35 cellular contexts compared by ENCODE assay signal in genomic region chr11:12301379-12301778, GRCh38.
"Had no signal": no experiment of that assay in that cellular context is flagged by ENCODE, and none has a peak within 500 bp of the region (broad histone marks: within the 10 kb centered on the region; RNA-seq: fewer than 3 reads in every experiment).

No MANE protein-coding gene starts in this region.

- H3K4me1 Mint-ChIP-seq: activated CD8-positive, alpha-beta memory T cell treated with anti-CD3 and anti-CD28 coated beads, Interleukin-2, amount 10 ng/mL, durations not matched to agents 7 days and 5 days; activated naive CD4-positive, alpha-beta T cell treated with anti-CD3 and anti-CD28 coated beads, Interleukin-2, amount 10 ng/mL, durations not matched to agents 7 days and 5 days; activated naive CD8-positive, alpha-beta T cell treated with anti-CD3 and anti-CD28 coated beads, Interleukin-2, amount 10 ng/mL, durations not matched to agents 7 days and 5 days; central memory CD8-positive, alpha-beta T cell; endodermal cell; T-helper 17 cell had no signal

- FAIRE-seq: astrocyte, bronchial epithelial cell, frontal cortex had no signal

- H3K27me3 ChIP-seq: brain microvascular endothelial cell had no signal

- H3K36me3 ChIP-seq: brain microvascular endothelial cell had no signal

- H3K4me3 Mint-ChIP-seq: activated CD4-positive, alpha-beta memory T cell treated with anti-CD3 and anti-CD28 coated beads for 36 hours; activated CD8-positive, alpha-beta memory T cell treated with anti-CD3 and anti-CD28 coated beads, Interleukin-2, amount 10 ng/mL, durations not matched to agents 7 days and 5 days; activated CD8-positive, alpha-beta T cell treated with anti-CD3 and anti-CD28 coated beads, Interleukin-2, amount 10 ng/mL, durations not matched to agents 7 days and 5 days; activated naive CD4-positive, alpha-beta T cell treated with anti-CD3 and anti-CD28 coated beads, Interleukin-2, amount 10 ng/mL, durations not matched to agents 7 days and 5 days; activated naive CD8-positive, alpha-beta T cell treated with anti-CD3 and anti-CD28 coated beads, Interleukin-2, amount 10 ng/mL, durations not matched to agents 7 days and 5 days; activated T-helper 1 cell treated with anti-CD3 and anti-CD28 coated beads, Interleukin-12 subunit alpha, Interleukin-12 subunit beta, Interleukin-2, Interleukin-4 antibody, amounts not matched to agents 30 ng/mL and 10 ng/mL and 1 ng/mL, durations not matched to agents 14 hours and 24 hours and 36 hours; central memory CD8-positive, alpha-beta T cell; dendritic cell treated with granulocyte-macrophage colony-stimulating factor and Interleukin-4, amounts not matched to agents 40 ng/mL and 50 ng/mL, for 4 days; endodermal cell; T-helper 17 cell; T-helper 2 cell treated with Interferon-gamma antibody and Interleukin-4, amounts not matched to agents 5 μg/mL and 100 μg/mL, for 36 hours; WTC11 had no signal

- H3K27ac Mint-ChIP-seq: activated CD4-positive, alpha-beta memory T cell treated with anti-CD3 and anti-CD28 coated beads for 36 hours; activated CD8-positive, alpha-beta memory T cell treated with anti-CD3 and anti-CD28 coated beads, Interleukin-2, amount 10 ng/mL, durations not matched to agents 7 days and 5 days; activated CD8-positive, alpha-beta T cell treated with anti-CD3 and anti-CD28 coated beads, Interleukin-2, amount 10 ng/mL, durations not matched to agents 7 days and 5 days; activated naive CD4-positive, alpha-beta T cell treated with anti-CD3 and anti-CD28 coated beads, Interleukin-2, amount 10 ng/mL, durations not matched to agents 7 days and 5 days; activated naive CD4-positive, alpha-beta T cell treated with anti-CD3 and anti-CD28 coated beads, Interleukin-2, amount 50 U/mL, for 72 hours; activated naive CD8-positive, alpha-beta T cell treated with anti-CD3 and anti-CD28 coated beads, Interleukin-2, amount 10 ng/mL, durations not matched to agents 7 days and 5 days; activated T-helper 1 cell treated with anti-CD3 and anti-CD28 coated beads, Interleukin-12 subunit alpha, Interleukin-12 subunit beta, Interleukin-2, Interleukin-4 antibody, amounts not matched to agents 30 ng/mL and 10 ng/mL and 1 ng/mL, durations not matched to agents 14 hours and 24 hours and 36 hours; activated T-helper 2 cell treated with anti-CD3 and anti-CD28 coated beads, Interferon-gamma antibody, Interleukin-2, Interleukin-4, amounts not matched to agents 10 μg/mL and 5 μg/mL and 100 μg/mL, durations not matched to agents 14 hours and 24 hours and 36 hours; dendritic cell treated with granulocyte-macrophage colony-stimulating factor and Interleukin-4, amounts not matched to agents 40 ng/mL and 50 ng/mL, for 4 days; endodermal cell; T-helper 17 cell; T-helper 2 cell treated with Interferon-gamma antibody and Interleukin-4, amounts not matched to agents 5 μg/mL and 100 μg/mL, for 36 hours; WTC11 had no signal

- DNase-seq: activated CD4-positive, alpha-beta memory T cell treated with anti-CD3 and anti-CD28 coated beads for 36 hours; activated CD4-positive, alpha-beta T cell treated with anti-CD3 and anti-CD28 coated beads for 1 hour; activated CD4-positive, alpha-beta T cell treated with anti-CD3 and anti-CD28 coated beads for 48 hours; activated CD8-positive, alpha-beta memory T cell treated with anti-CD3 and anti-CD28 coated beads, Interleukin-2, amount 10 ng/mL, durations not matched to agents 7 days and 5 days; activated CD8-positive, alpha-beta memory T cell treated with anti-CD3 and anti-CD28 coated beads, Interleukin-2, amount 50 U/mL, for 4 hours; activated CD8-positive, alpha-beta T cell treated with anti-CD3 and anti-CD28 coated beads, Interleukin-2, amount 10 ng/mL, durations not matched to agents 7 days and 5 days; activated effector memory CD4-positive, alpha-beta T cell treated with anti-CD3 and anti-CD28 coated beads, Interleukin-2, amount 50 U/mL, for 16 hours; activated naive CD4-positive, alpha-beta T cell; activated naive CD4-positive, alpha-beta T cell treated with anti-CD3 and anti-CD28 coated beads, Interleukin-2, amount 10 ng/mL, durations not matched to agents 7 days and 5 days; activated naive CD8-positive, alpha-beta T cell treated with anti-CD3 and anti-CD28 coated beads, Interleukin-2, amount 10 ng/mL, durations not matched to agents 7 days and 5 days; activated T-cell treated with anti-CD3 and anti-CD28 coated beads, Interleukin-2, amount 50 U/mL, for 1 hour; activated T-cell treated with anti-CD3 and anti-CD28 coated beads, Interleukin-2, amount 50 U/mL, for 48 hours; amniotic stem cell; anterior cingulate cortex; brain microvascular endothelial cell; dorsolateral prefrontal cortex; effector memory CD4-positive, alpha-beta T cell; endodermal cell; foreskin fibroblast; head of caudate nucleus; T-helper 1 cell; T-helper 17 cell; T1000 had no signal

- H3K9me3 Mint-ChIP-seq: central memory CD8-positive, alpha-beta T cell had no signal

- H3K27me3 Mint-ChIP-seq: activated CD4-positive, alpha-beta memory T cell treated with anti-CD3 and anti-CD28 coated beads for 36 hours; activated CD8-positive, alpha-beta memory T cell treated with anti-CD3 and anti-CD28 coated beads, Interleukin-2, amount 10 ng/mL, durations not matched to agents 7 days and 5 days; activated naive CD4-positive, alpha-beta T cell treated with anti-CD3 and anti-CD28 coated beads, Interleukin-2, amount 10 ng/mL, durations not matched to agents 7 days and 5 days; activated naive CD8-positive, alpha-beta T cell treated with anti-CD3 and anti-CD28 coated beads, Interleukin-2, amount 10 ng/mL, durations not matched to agents 7 days and 5 days; central memory CD8-positive, alpha-beta T cell; dendritic cell treated with granulocyte-macrophage colony-stimulating factor and Interleukin-4, amounts not matched to agents 40 ng/mL and 50 ng/mL, for 4 days; T-helper 17 cell had no signal

- H3K27ac ChIP-seq: brain microvascular endothelial cell, coronary artery, dorsolateral prefrontal cortex had no signal

- H3K36me3 Mint-ChIP-seq: activated naive CD4-positive, alpha-beta T cell treated with anti-CD3 and anti-CD28 coated beads, Interleukin-2, amount 10 ng/mL, durations not matched to agents 7 days and 5 days; activated naive CD8-positive, alpha-beta T cell treated with anti-CD3 and anti-CD28 coated beads, Interleukin-2, amount 10 ng/mL, durations not matched to agents 7 days and 5 days; WTC11 had no signal

- H3K4me3 ChIP-seq: coronary artery, dorsolateral prefrontal cortex had no signal

- ATAC-seq: activated CD8-positive, alpha-beta memory T cell treated with anti-CD3 and anti-CD28 coated beads, Interleukin-2, amount 10 ng/mL, durations not matched to agents 7 days and 5 days; activated CD8-positive, alpha-beta T cell treated with anti-CD3 and anti-CD28 coated beads, Interleukin-2, amount 10 ng/mL, durations not matched to agents 7 days and 5 days; activated naive CD4-positive, alpha-beta T cell treated with anti-CD3 and anti-CD28 coated beads, Interleukin-2, amount 50 U/mL, for 72 hours; esophagus mucosa; T-helper 17 cell; WTC11 had no signal
